ENCODE assay signal across 11 cellular contexts in genomic region chr1:184806296-184806721, GRCh38. TPM values are rescaled to one million over a fixed set of nuclear protein-coding genes. Genes with fewer than 3 reads are reported as not detected.
DNase-seq lines count a peak whose midpoint lies in the region; ATAC-seq and TF ChIP-seq lines count a peak whose summit lies in the region.
"Had no signal": no experiment of that assay in that cellular context is flagged by ENCODE, and none has a peak within 500 bp of the region (broad histone marks: within the 10 kb centered on the region; RNA-seq: fewer than 3 reads in every experiment).

No MANE protein-coding gene starts in this region.

- TF ChIP-seq CTCF in HEK293 (tag by site-specific recombination; IDR thresholded peaks at IDR 0.05) (no peak), psoas muscle (IDR thresholded peaks at IDR 0.05) (no peak)

- POLR2A ChIA-PET in HEK293 (lab: Yijun Ruan, JAX): interaction anchor here (1.2 kb wide), 1 partner anchor 364 kb away, joined by 4 read pairs; no protein-coding TSS in a partner anchor

- CTCF ChIA-PET in HEK293 (lab: Yijun Ruan, JAX): interaction anchor here (0.6 to 6.1 kb wide), 19 partner anchors 8 to 1518 kb away, joined by 3 to 123 read pairs (median 7); no protein-coding TSS in a partner anchor

- DNase-seq in OCI-M2 (lab: John Stamatoyannopoulos, UW; ENCODE audit: unreplicated experiment) (peak; percentile 45), globus pallidus (ENCODE audit: low spot score) (peak; percentile 30), psoas muscle (no peak)
- no peak for DNase-seq in stimulated activated naive CD4-positive, alpha-beta T cell (lab: John Stamatoyannopoulos, UW)
- DNase-seq in T-helper 2 cell treated with Interferon-gamma antibody and Interleukin-4, amounts not matched to agents 5 μg/mL and 100 μg/mL, for 36 hours (ENCODE audit: low spot score): no peak
- DNase-seq in activated T-cell treated with anti-CD3 and anti-CD28 coated beads, Interleukin-2, amount 50 U/mL, for 4 hours: no peak

- no peak overlapping the region for H3K27ac Mint-ChIP-seq in T-helper 2 cell treated with Interferon-gamma antibody and Interleukin-4, amounts not matched to agents 5 μg/mL and 100 μg/mL, for 36 hours

- H3K4me3 Mint-ChIP-seq in T-helper 2 cell treated with Interferon-gamma antibody and Interleukin-4, amounts not matched to agents 5 μg/mL and 100 μg/mL, for 36 hours: no peak overlapping the region
- H3K4me3 Mint-ChIP-seq in activated T-cell treated with anti-CD3 and anti-CD28 coated beads, Interleukin-2, amount 50 U/mL, for 4 hours: no peak overlapping the region
- H3K4me3 Mint-ChIP-seq: activated naive CD8-positive, alpha-beta T cell treated with anti-CD3 and anti-CD28 coated beads, Interleukin-2, amount 10 ng/mL, durations not matched to agents 7 days and 5 days had no signal

- H3K9me3 ChIP-seq in HEK293 (ENCODE audit: control insufficient read depth, insufficient read depth, low read depth, low read length) (no peaks in the 10 kb centered on the region), psoas muscle (no peaks in the 10 kb centered on the region)
- H3K9me3 ChIP-seq: HAP-1 had no signal

- WGBS in psoas muscle, 3 donors: 69 to 88% (median 76%) methylated on average over 5 of the region's 5 CpGs

- H3K4me3 ChIP-seq in HEK293 (ENCODE audit: low read depth, low read length) (no peak overlapping the region), psoas muscle (no peak overlapping the region)
- H3K4me3 ChIP-seq: HAP-1 had no signal

- intact Hi-C loops in psoas muscle (cut with DNase I): loop anchor here (1.0 to 5.0 kb wide), 2 partner anchors 81 to 176 kb away; no protein-coding TSS in a partner anchor

- no peak overlapping the region for H3K27ac ChIP-seq in HEK293 (ENCODE audit: extremely low read depth, low read depth, low read length)
- H3K27ac ChIP-seq in psoas muscle: peak overlapping the region; percentile 84

- peaks cover 28% of the 10 kb centered on the region for H3K36me3 Mint-ChIP-seq in T-helper 2 cell treated with Interferon-gamma antibody and Interleukin-4, amounts not matched to agents 5 μg/mL and 100 μg/mL, for 36 hours (ENCODE audit: low read depth)
- H3K36me3 Mint-ChIP-seq in activated T-cell treated with anti-CD3 and anti-CD28 coated beads, Interleukin-2, amount 50 U/mL, for 4 hours (ENCODE audit: insufficient read depth): peaks cover 2% of the 10 kb centered on the region
- H3K36me3 Mint-ChIP-seq: activated naive CD8-positive, alpha-beta T cell treated with anti-CD3 and anti-CD28 coated beads, Interleukin-2, amount 10 ng/mL, durations not matched to agents 7 days and 5 days had no signal

- ATAC-seq in psoas muscle (peak in 2 of 4 donors; percentile 19 to 34), GM21825 (IDR thresholded peaks at IDR 0.05; ENCODE audit: unreplicated experiment) (no peak)
- ATAC-seq in activated T-cell treated with anti-CD3 and anti-CD28 coated beads, Interleukin-2, amount 50 U/mL, for 4 hours: no peak

- no peaks in the 10 kb centered on the region for H3K36me3 ChIP-seq in HEK293 (ENCODE audit: control insufficient read depth in 2 of 2, insufficient read depth in 1 of 2, low read length in 2 of 2)
- H3K36me3 ChIP-seq in psoas muscle (ENCODE audit: insufficient read depth in 1 of 2, low read depth in 1 of 2): peaks cover 0 to 12% of the 10 kb centered on the region in 2 donors
- H3K36me3 ChIP-seq: HAP-1 had no signal

- H3K27me3 Mint-ChIP-seq in T-helper 2 cell treated with Interferon-gamma antibody and Interleukin-4, amounts not matched to agents 5 μg/mL and 100 μg/mL, for 36 hours (ENCODE audit: low read depth): no peaks in the 10 kb centered on the region
- no peaks in the 10 kb centered on the region for H3K27me3 Mint-ChIP-seq in activated T-cell treated with anti-CD3 and anti-CD28 coated beads, Interleukin-2, amount 50 U/mL, for 4 hours (ENCODE audit: low read depth)
- H3K27me3 Mint-ChIP-seq: activated naive CD8-positive, alpha-beta T cell treated with anti-CD3 and anti-CD28 coated beads, Interleukin-2, amount 10 ng/mL, durations not matched to agents 7 days and 5 days; CD4-positive, CD25-positive, alpha-beta regulatory T cell had no signal

- H3K4me1 ChIP-seq in HEK293 (ENCODE audit: control insufficient read depth, insufficient read depth, low read length) (no peaks in the 10 kb centered on the region), psoas muscle (peaks cover 42% of the 10 kb centered on the region)

- H3K4me1 Mint-ChIP-seq in T-helper 2 cell treated with Interferon-gamma antibody and Interleukin-4, amounts not matched to agents 5 μg/mL and 100 μg/mL, for 36 hours (ENCODE audit: low read depth): peaks cover 4% of the 10 kb centered on the region
- peaks cover 6% of the 10 kb centered on the region for H3K4me1 Mint-ChIP-seq in activated T-cell treated with anti-CD3 and anti-CD28 coated beads, Interleukin-2, amount 50 U/mL, for 4 hours (ENCODE audit: low read depth)
- H3K4me1 Mint-ChIP-seq: activated naive CD8-positive, alpha-beta T cell treated with anti-CD3 and anti-CD28 coated beads, Interleukin-2, amount 10 ng/mL, durations not matched to agents 7 days and 5 days had no signal

- no peaks in the 10 kb centered on the region for H3K9me3 Mint-ChIP-seq in T-helper 2 cell treated with Interferon-gamma antibody and Interleukin-4, amounts not matched to agents 5 μg/mL and 100 μg/mL, for 36 hours
- no peaks in the 10 kb centered on the region for H3K9me3 Mint-ChIP-seq in activated T-cell treated with anti-CD3 and anti-CD28 coated beads, Interleukin-2, amount 50 U/mL, for 4 hours
- H3K9me3 Mint-ChIP-seq: activated naive CD8-positive, alpha-beta T cell treated with anti-CD3 and anti-CD28 coated beads, Interleukin-2, amount 10 ng/mL, durations not matched to agents 7 days and 5 days; CD4-positive, CD25-positive, alpha-beta regulatory T cell had no signal

- no peaks in the 10 kb centered on the region for H3K27me3 ChIP-seq in psoas muscle (ENCODE audit: insufficient read depth in 3 of 3, low read length in 2 of 3)

TF ChIP-seq in HEK293, 187 proteins besides CTCF, POLR2A, EP300 and RAD21:
- TF ChIP-seq ZNF10 (tag by site-specific recombination; IDR thresholded peaks at IDR 0.05): peak; percentile 14; the same call in 1 of the 2 replicates
- TF ChIP-seq ZNF114 (tag by site-specific recombination; IDR thresholded peaks at IDR 0.05): no peak

RNA-seq across cellular contexts. Expression of gene EDEM3, which starts 51.7 kb away (rescaled TPM):
- total RNA-seq in psoas muscle: 10 to 100 TPM; 19.2 to 36.4 (median 27.9) TPM
- 10 to 100 TPM; 13.0 to 24.6 (median 24.0) TPM for polyA plus RNA-seq in psoas muscle
- 10 to 100 TPM; 18.0 to 20.4 (median 19.1) TPM for total RNA-seq in activated T-cell treated with anti-CD3 and anti-CD28 coated beads, Interleukin-2, amount 50 U/mL, for 4 hours

Comparison
In these comparisons a context has a peak if more than half of its experiments do, and no peak if none do; other contexts are left out.
1. DNase-seq: peak in OCI-M2 (single experiment) and globus pallidus (single experiment); none in psoas muscle (0 of 2), stimulated activated naive CD4-positive, alpha-beta T cell (0 of 6), T-helper 2 cell treated with Interferon-gamma antibody and Interleukin-4, amounts not matched to agents 5 μg/mL and 100 μg/mL, for 36 hours (single experiment) and activated T-cell treated with anti-CD3 and anti-CD28 coated beads, Interleukin-2, amount 50 U/mL, for 4 hours (single experiment).